In genomic region chr10:44974628-44975431, GRCh38 we compare ENCODE assay signal across 8 cellular contexts. TPM values are rescaled to one million over a fixed set of nuclear protein-coding genes. Genes with fewer than 3 reads are reported as not detected.
DNase-seq lines count a peak whose midpoint lies in the region; FAIRE-seq and TF ChIP-seq lines count a peak whose summit lies in the region.

No MANE protein-coding gene starts in this region.

- no peak; the same call in 1 of the 2 replicates for TF ChIP-seq POLR2A in GM12892 (IDR thresholded peaks at IDR 0.05; ENCODE audit: low read depth, low read length)

- peaks cover 40% of the 10 kb centered on the region for H3K4me1 ChIP-seq in HAP-1

- in situ Hi-C loops in HAP-1 (cut with MboI; ENCODE audit: low sequenced_read_pairs) = no loop called here

- DNase-seq in GM12892 (ENCODE audit: insufficient read length) = peak; percentile 87
- DNase-seq in HAP-1 (ENCODE audit: low spot score in 2 of 2) = peak; percentile 51 to 74
- DNase-seq in M059J (ENCODE audit: low read depth) = peak; percentile 73
- DNase-seq in activated CD4-positive, CD25-positive, alpha-beta regulatory T cell treated with anti-CD3 and anti-CD28 coated beads, Interleukin-2, amount 50 U/mL, for 72 hours = peak; percentile 78
- peak; percentile 75 for DNase-seq in choroid plexus epithelial cell (ENCODE audit: low read depth)
- DNase-seq in stimulated activated CD4-positive, alpha-beta T cell treated with anti-CD3 and anti-CD28 coated beads, Interleukin-2, amount 100 ng/mL, for 24 hours = peak; percentile 73 to 74
- no peak for DNase-seq in NCI-H2227 (lab: John Stamatoyannopoulos, UW; ENCODE audit: unreplicated experiment)

- no peaks in the 10 kb centered on the region for H3K36me3 ChIP-seq in HAP-1 (replicated peaks)

- H3K4me3 ChIP-seq in HAP-1 = peak overlapping the region; percentile 22
- peak overlapping the region; percentile 52 for H3K4me3 ChIP-seq in choroid plexus epithelial cell (ENCODE audit: low read depth, low read length)

- peak overlapping the region; percentile 84 for H3K27ac ChIP-seq in layer of hippocampus (ENCODE audit: low read depth, low read length)

- H3K9me3 ChIP-seq in HAP-1 = no peaks in the 10 kb centered on the region

- peak; percentile 57 for TF ChIP-seq CTCF in choroid plexus epithelial cell (conservative IDR thresholded peaks at IDR 0.05; ENCODE audit: low read depth, low read length)

- FAIRE-seq in GM12892 (lab: Jason Lieb, UNC) = peak; percentile 78

- H3K27me3 ChIP-seq in HAP-1 (ENCODE audit: low read depth) = no peaks in the 10 kb centered on the region
- H3K27me3 ChIP-seq in layer of hippocampus (ENCODE audit: control insufficient read depth, insufficient read depth, low read length) = no peaks in the 10 kb centered on the region

RNA-seq across cellular contexts. Expression of gene DEPP1, which starts 3.8 kb away (rescaled TPM):
- polyA plus RNA-seq in GM12892 (2012; ENCODE audit: missing spikeins) = 4.2 TPM
- total RNA-seq in M059J (2014; rRNA removed; shearing (Covaris generic)) = 38.0 and 38.8 TPM in 2 replicates

RNA-seq across cellular contexts. Expression of gene RASSF4, which starts 15.2 kb away (rescaled TPM):
- polyA plus RNA-seq in GM12892 (2012; ENCODE audit: missing spikeins) = 29.4 TPM
- total RNA-seq in M059J (2014; rRNA removed; shearing (Covaris generic)) = 8.4 and 13.4 TPM in 2 replicates

RNA-seq across cellular contexts. Expression of gene ZNF22, which starts 25.9 kb away (rescaled TPM):
- 34.9 TPM for polyA plus RNA-seq in GM12892 (2012; ENCODE audit: missing spikeins)
- total RNA-seq in M059J (2014; rRNA removed; shearing (Covaris generic)) = 22.9 and 25.5 TPM in 2 replicates
